14 cellular contexts compared by ENCODE assay signal in the genomic region with DNA sequence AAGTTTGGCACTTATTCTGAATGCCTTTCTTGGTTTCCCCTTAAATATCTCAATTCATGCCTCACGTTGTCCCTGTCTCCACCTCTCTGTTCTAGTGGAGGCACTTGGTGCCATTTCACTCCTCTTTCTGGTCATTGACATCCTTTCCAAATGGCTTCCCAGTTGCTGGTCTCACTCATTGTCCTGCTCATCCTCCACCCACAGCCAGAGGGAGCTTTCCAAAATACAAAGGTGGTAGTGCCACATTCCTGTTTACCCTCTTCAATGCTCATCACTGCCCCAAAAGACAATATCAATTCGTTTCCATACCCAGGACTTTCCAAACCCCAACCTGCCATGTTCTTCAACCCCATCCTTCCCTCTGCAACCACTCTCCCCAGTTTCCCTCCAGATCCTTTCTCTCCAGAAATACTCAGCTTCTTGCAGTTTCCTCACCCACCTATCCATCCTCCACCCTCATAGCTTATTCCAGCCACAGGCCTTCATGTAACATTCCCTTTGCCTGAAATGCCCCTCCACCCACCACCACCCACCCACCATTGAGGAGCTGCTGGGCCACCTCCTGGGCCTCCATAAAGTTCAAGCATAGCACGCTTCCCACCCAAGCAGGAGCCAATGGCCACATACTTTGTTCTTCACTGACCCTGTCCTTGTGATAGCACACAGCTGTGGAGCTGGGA.
DNase-seq lines count a peak whose midpoint lies in the region; ATAC-seq, FAIRE-seq and TF ChIP-seq lines count a peak whose summit lies in the region.
"Had no signal": no experiment of that assay in that cellular context is flagged by ENCODE, and none has a peak within 500 bp of the region (broad histone marks: within the 10 kb centered on the region; RNA-seq: fewer than 3 reads in every experiment).

No MANE protein-coding gene starts in this region.

- H3K36me3 ChIP-seq in OCI-LY7 (ENCODE audit: insufficient read depth, low read length): no peaks in the 10 kb centered on the region
- H3K36me3 ChIP-seq: right atrium auricular region had no signal

- H3K27ac ChIP-seq in A549: no peak overlapping the region
- no peak overlapping the region for H3K27ac ChIP-seq in OCI-LY7 (ENCODE audit: low read depth, low read length, poor library complexity, severe bottlenecking)
- H3K27ac ChIP-seq: right atrium auricular region had no signal

- H3K9me2 ChIP-seq in OCI-LY7 (ENCODE audit: insufficient read depth, low read length): no peaks in the 10 kb centered on the region

- H3K9me3 Mint-ChIP-seq in type B pancreatic cell: peaks cover 12% of the 10 kb centered on the region
- H3K9me3 Mint-ChIP-seq: stimulated activated naive CD8-positive, alpha-beta T cell treated with anti-CD3 and anti-CD28 coated beads, Interleukin-15, Interleukin-2, amounts not matched to agents 100 ng/mL and 50 ng/mL, for 24 hours had no signal

- no peak for TF ChIP-seq EP300 in A549 (IDR thresholded peaks at IDR 0.05)

- no peak overlapping the region for H2AFZ ChIP-seq in OCI-LY7 (ENCODE audit: low read length)

- peak in 1 of 2 experiments; percentile 31; a peak in 2 of 5 replicates for TF ChIP-seq RAD21 in A549 (conservative IDR thresholded peaks at IDR 0.05 in 1 of 2, IDR thresholded peaks at IDR 0.05 in 1 of 2)

- no peaks in the 10 kb centered on the region for H4K20me1 ChIP-seq in OCI-LY7 (ENCODE audit: insufficient read depth, low read length)

- no peaks in the 10 kb centered on the region for H3K27me3 Mint-ChIP-seq in type B pancreatic cell

- peak; percentile 52 to 73; a peak in 3 of 6 replicates for ATAC-seq in A549
- no peak for ATAC-seq in HG02763 (IDR thresholded peaks at IDR 0.05; ENCODE audit: unreplicated experiment)
- no peak for ATAC-seq in HG03460 (IDR thresholded peaks at IDR 0.05; ENCODE audit: unreplicated experiment)
- ATAC-seq: activated CD4-positive, alpha-beta T cell treated with anti-CD3 and anti-CD28 coated beads for 36 hours had no signal

- peaks cover 9% of the 10 kb centered on the region for H3K4me1 Mint-ChIP-seq in type B pancreatic cell (ENCODE audit: unreplicated experiment)

- no TSS peak for BruUV-seq in OCI-LY7 (replicated peaks; lab: Mats Ljungman, UMichigan)

- CTCF ChIA-PET in A549 (lab: Yijun Ruan, JAX) (interaction anchor here (0.6 to 2.5 kb wide), 9 partner anchors 10 to 121 kb away, joined by 3 to 11 read pairs (median 3); no protein-coding TSS in a partner anchor), OCI-LY7 (lab: Charles Lee; ENCODE audit: unreplicated experiment) (no interaction called here)

- POLR2A ChIA-PET in A549 (lab: Yijun Ruan, JAX) (no interaction called here), OCI-LY7 (lab: Charles Lee) (interaction anchor here (0.6 to 1.5 kb wide), 5 partner anchors 11 to 137 kb away, joined by 3 to 5 read pairs (median 3); no protein-coding TSS in a partner anchor)

- H3K4me2 ChIP-seq in A549 (no peak overlapping the region), OCI-LY7 (ENCODE audit: low read length) (no peak overlapping the region)

- H3K4me3 Mint-ChIP-seq in type B pancreatic cell: no peak overlapping the region
- H3K4me3 Mint-ChIP-seq: activated CD4-positive, alpha-beta T cell treated with anti-CD3 and anti-CD28 coated beads for 36 hours; naive B cell; stimulated activated naive CD8-positive, alpha-beta T cell treated with anti-CD3 and anti-CD28 coated beads, Interleukin-15, Interleukin-2, amounts not matched to agents 100 ng/mL and 50 ng/mL, for 24 hours had no signal

- intact Hi-C loops in OCI-LY7 (cut with micrococcal nuclease; ENCODE audit: unreplicated experiment): no loop called here

- TF ChIP-seq POLR2A in A549 (IDR thresholded peaks at IDR 0.05; ENCODE audit: low read length): no peak

- WGBS in A549 (ENCODE audit: missing lambda C conversion rate): 51% methylated on average over 3 of the region's 3 CpGs

- H3K4me3 ChIP-seq in A549: no peak overlapping the region
- no peak overlapping the region for H3K4me3 ChIP-seq in OCI-LY7 (ENCODE audit: low read depth, low read length, poor library complexity, severe bottlenecking)
- H3K4me3 ChIP-seq in epithelial cell of esophagus (ENCODE audit: low read length): no peak overlapping the region
- H3K4me3 ChIP-seq: right atrium auricular region had no signal

- H3K9me3 ChIP-seq in A549 (no peaks in the 10 kb centered on the region), OCI-LY7 (ENCODE audit: low read length) (no peaks in the 10 kb centered on the region)
- H3K9me3 ChIP-seq: right atrium auricular region had no signal

- H3K79me2 ChIP-seq in OCI-LY7 (ENCODE audit: insufficient read depth, low read depth, low read length): no peaks in the 10 kb centered on the region

- H3K36me3 Mint-ChIP-seq in type B pancreatic cell: no peaks in the 10 kb centered on the region
- H3K36me3 Mint-ChIP-seq: naive B cell had no signal

- no peak overlapping the region for H3K27ac Mint-ChIP-seq in type B pancreatic cell
- H3K27ac Mint-ChIP-seq: activated CD4-positive, alpha-beta T cell treated with anti-CD3 and anti-CD28 coated beads for 36 hours had no signal

- FAIRE-seq in A549 (lab: Jason Lieb, UNC): no peak

- H3K4me1 ChIP-seq in A549 (no peaks in the 10 kb centered on the region), OCI-LY7 (ENCODE audit: insufficient read depth, low read length, poor library complexity, severe bottlenecking) (peaks cover 22% of the 10 kb centered on the region)

- DNase-seq in A549 (ENCODE audit: low read depth in 1 of 2, low spot score in 1 of 2) (peak in 1 of 2 experiments; percentile 21), OCI-LY7 (ENCODE audit: low spot score) (peak; percentile 19), epithelial cell of esophagus (ENCODE audit: low read depth) (peak; percentile 15), type B pancreatic cell (ENCODE audit: extremely low spot score, unreplicated experiment) (no peak), SIG-M5 (lab: John Stamatoyannopoulos, UW) (no peak)
- DNase-seq: activated CD4-positive, alpha-beta T cell treated with anti-CD3 and anti-CD28 coated beads for 36 hours; naive B cell; NCI-H1417 treated with DMSO at 0.1 percent for 48 hours; NK-92 treated with Interleukin-12 subunit alpha and Interleukin-12 subunit beta, amount 100 ng/mL, for 24 hours had no signal

- peak; percentile 30; the same call in 2 of the 3 replicates for TF ChIP-seq CTCF in A549 (IDR thresholded peaks at IDR 0.05)
- peak; percentile 18; the same call in 1 of the 3 replicates for TF ChIP-seq CTCF in GM12872 (IDR thresholded peaks at IDR 0.05; ENCODE audit: insufficient read depth, low read depth, low read length)
- peak; percentile 63 for TF ChIP-seq CTCF in OCI-LY7 (conservative IDR thresholded peaks at IDR 0.05; ENCODE audit: low read length)
- peak; percentile 57 for TF ChIP-seq CTCF in epithelial cell of esophagus (IDR thresholded peaks at IDR 0.05; ENCODE audit: insufficient read depth, low read depth, low read length, missing control alignments)
- no peak for TF ChIP-seq CTCF in type B pancreatic cell (conservative IDR thresholded peaks at IDR 0.05)

TF ChIP-seq in A549, 52 proteins besides CTCF, POLR2A, EP300 and RAD21:
- TF ChIP-seq SMC3 (IDR thresholded peaks at IDR 0.05) (peak; percentile 30; the same call in 1 of the 3 replicates), ELK1 (IDR thresholded peaks at IDR 0.05; ENCODE audit: low read depth, low read length) (no peak)

Comparison
In these comparisons a context has a peak if more than half of its experiments do, and no peak if none do; other contexts are left out.
1. ATAC-seq: peak in A549 (2 of 2); none in HG02763 (single experiment) and HG03460 (single experiment).
2. DNase-seq: peak in OCI-LY7 (single experiment) and epithelial cell of esophagus (single experiment); none in type B pancreatic cell (single experiment) and SIG-M5 (single experiment).